In the genomic region with DNA sequence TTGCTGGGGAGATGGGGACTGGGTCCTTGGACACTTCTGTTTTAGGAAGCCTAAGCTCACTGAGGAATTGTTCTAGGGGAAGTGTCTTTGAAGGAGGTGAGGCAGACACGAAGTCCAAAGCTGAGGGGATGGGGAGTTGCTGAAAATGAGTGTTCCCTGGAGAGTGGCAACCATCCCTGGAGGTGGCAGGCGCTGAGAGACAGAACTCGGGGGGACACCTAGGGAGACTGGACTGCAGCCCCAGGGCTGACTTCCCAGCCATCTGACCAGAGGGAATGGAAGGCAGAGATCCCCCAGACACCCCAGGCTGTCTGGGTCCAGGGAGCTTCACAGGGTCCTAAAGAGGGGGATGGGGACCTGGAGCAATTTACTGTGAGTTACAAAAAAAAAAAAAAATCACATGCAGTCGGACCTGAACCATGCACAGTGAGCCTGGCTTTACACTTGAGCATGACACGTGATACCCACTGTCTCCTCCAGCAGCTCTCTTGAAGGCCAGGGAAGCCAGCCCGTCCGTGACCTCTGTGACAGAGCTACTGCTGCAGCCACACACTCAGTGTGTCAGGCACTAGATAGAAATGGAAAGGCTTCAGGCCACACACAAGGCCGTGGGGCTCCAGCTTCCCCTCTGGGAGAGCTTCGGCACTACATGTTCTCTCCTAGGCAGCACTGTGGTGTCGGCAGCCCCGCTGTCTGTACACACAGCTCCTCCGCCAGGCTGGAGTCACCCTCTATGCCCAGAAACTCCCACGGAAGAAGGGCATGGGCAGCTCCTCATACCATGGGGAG, we compare ENCODE assay signal across 22 cellular contexts.
DNase-seq lines count a peak whose midpoint lies in the region; ATAC-seq and TF ChIP-seq lines count a peak whose summit lies in the region.
"Had no signal": no experiment of that assay in that cellular context is flagged by ENCODE, and none has a peak within 500 bp of the region (broad histone marks: within the 10 kb centered on the region; RNA-seq: fewer than 3 reads in every experiment).

No MANE protein-coding gene starts in this region.

- no peaks in the 10 kb centered on the region for H3K36me3 ChIP-seq in testis (ENCODE audit: low read depth, missing control alignments)
- H3K36me3 ChIP-seq: SJCRH30 had no signal

- no peaks in the 10 kb centered on the region for H3K27me3 ChIP-seq in testis
- H3K27me3 ChIP-seq: SJCRH30 had no signal

- H3K27ac Mint-ChIP-seq in nephron progenitor cell = no peak overlapping the region
- H3K27ac Mint-ChIP-seq: CD4-positive, CD25-positive, alpha-beta regulatory T cell had no signal

- TF ChIP-seq CTCF in nephron progenitor cell (IDR thresholded peaks at IDR 0.05) (no peak), testis (IDR thresholded peaks at IDR 0.05) (no peak)

- peak; percentile 30 for DNase-seq in activated effector memory CD4-positive, alpha-beta T cell treated with anti-CD3 and anti-CD28 coated beads, Interleukin-2, amount 50 U/mL, for 16 hours
- DNase-seq in activated effector memory CD4-positive, alpha-beta T cell treated with Interleukin-2 at 50 U/mL for 16 hours = no peak
- DNase-seq in NCI-H2227 treated with DMSO at 0.1 percent for 48 hours (lab: John Stamatoyannopoulos, UW) (peak; percentile 57), nephron progenitor cell (peak; percentile 38), testis (peak; percentile 35), H4 (ENCODE audit: low spot score) (no peak), NCI-H748 (lab: John Stamatoyannopoulos, UW; ENCODE audit: unreplicated experiment) (no peak)
- DNase-seq: AML-193; CD4-positive, CD25-positive, alpha-beta regulatory T cell; COR-L47; GOT3; KG1; NCI-H187; NCI-H2107; NCI-H226; NCI-H524 treated with DMSO at 0.1 percent for 48 hours; PC-3 had no signal

- H3K9me3 ChIP-seq in testis = no peaks in the 10 kb centered on the region
- H3K9me3 ChIP-seq: SJCRH30 had no signal

- intact Hi-C loops in testis (cut with DNase I; ENCODE audit: low total_unique reads) = no loop called here

- peaks cover 25% of the 10 kb centered on the region for H3K27me3 Mint-ChIP-seq in nephron progenitor cell (ENCODE audit: low read depth, poor library complexity)

- 44 to 50% methylated on average over 4 to 13 of the region's 13 CpGs for WGBS in testis, 2 donors

- H3K4me1 ChIP-seq in testis = no peaks in the 10 kb centered on the region

- H3K27ac ChIP-seq in testis = no peak overlapping the region
- H3K27ac ChIP-seq: 22Rv1, RWPE1, SJCRH30 had no signal

- H3K9me3 Mint-ChIP-seq in nephron progenitor cell = no peaks in the 10 kb centered on the region

- H3K4me3 Mint-ChIP-seq in nephron progenitor cell = no peak overlapping the region
- H3K4me3 Mint-ChIP-seq: CD4-positive, CD25-positive, alpha-beta regulatory T cell had no signal

- H3K36me3 Mint-ChIP-seq in nephron progenitor cell (ENCODE audit: low read depth) = no peaks in the 10 kb centered on the region
- H3K36me3 Mint-ChIP-seq: CD4-positive, CD25-positive, alpha-beta regulatory T cell had no signal

- no peak for TF ChIP-seq POLR2A in testis (IDR thresholded peaks at IDR 0.05)

- ATAC-seq in GM21367 (IDR thresholded peaks at IDR 0.05; ENCODE audit: unreplicated experiment) = no peak
- ATAC-seq: GM12878, PC-3 had no signal

- H3K4me1 Mint-ChIP-seq in nephron progenitor cell = peaks cover 20% of the 10 kb centered on the region
- H3K4me1 Mint-ChIP-seq: CD4-positive, CD25-positive, alpha-beta regulatory T cell had no signal

- H3K4me3 ChIP-seq in testis = no peak overlapping the region
- H3K4me3 ChIP-seq: GM12878, SJCRH30 had no signal

Comparison
In these comparisons a context has a peak if more than half of its experiments do, and no peak if none do; other contexts are left out.
1. DNase-seq: peak in activated effector memory CD4-positive, alpha-beta T cell treated with anti-CD3 and anti-CD28 coated beads, Interleukin-2, amount 50 U/mL, for 16 hours (single experiment), NCI-H2227 treated with DMSO at 0.1 percent for 48 hours (single experiment), nephron progenitor cell (single experiment) and testis (single experiment); none in activated effector memory CD4-positive, alpha-beta T cell treated with Interleukin-2 at 50 U/mL for 16 hours (single experiment), H4 (single experiment) and NCI-H748 (single experiment).